8 cellular contexts compared by ENCODE assay signal in genomic region chr16:2155091-2156024, GRCh38. TPM values are rescaled to one million over a fixed set of nuclear protein-coding genes. Genes with fewer than 3 reads are reported as not detected.
DNase-seq lines count a peak whose midpoint lies in the region; ATAC-seq and TF ChIP-seq lines count a peak whose summit lies in the region.

TSS of gene TRAF7 (plus strand) at chr16:2155782. CDS start at chr16:2163921, 8,139 bp downstream.

- H3K27ac ChIP-seq in temporal lobe (ENCODE audit: low read depth, low read length) = peak within 1 kb of the TSS; percentile 91

- TF ChIP-seq CTCF in GM10248 (IDR thresholded peaks at IDR 0.05; ENCODE audit: control extremely low read depth, extremely low read depth, low read depth, missing control alignments) = no peak

- H3K36me3 Mint-ChIP-seq in activated naive CD8-positive, alpha-beta T cell = peaks cover 10% of the 10 kb centered on the region

- H3K9me3 Mint-ChIP-seq in activated naive CD8-positive, alpha-beta T cell (ENCODE audit: low read depth) = no peaks in the 10 kb centered on the region

- CTCF ChIA-PET in GM10248 (lab: Yijun Ruan, JAX) = interaction anchor here (0.7 to 6.3 kb wide), 9 partner anchors 9 to 151 kb away, joined by 3 to 78 read pairs (median 4); partner anchors contain the start of genes ECI1 and NPW

- POLR2A ChIA-PET in GM10248 (lab: Yijun Ruan, JAX) = interaction anchor here (0.5 to 1.8 kb wide), 90 partner anchors 8 to 1846 kb away, joined by 3 to 40 read pairs (median 4); partner anchors contain the start of genes CASKIN1, DNASE1L2, ECI1 and FBXL16

- H3K4me3 Mint-ChIP-seq in activated naive CD8-positive, alpha-beta T cell = peak within 1 kb of the TSS; percentile 98

- peak; percentile 82 for ATAC-seq in HG02623 (IDR thresholded peaks at IDR 0.05; ENCODE audit: unreplicated experiment)

- no peaks in the 10 kb centered on the region for H3K27me3 Mint-ChIP-seq in activated naive CD8-positive, alpha-beta T cell

- DNase-seq in GM10248 (ENCODE audit: extremely low spot score) (peak; percentile 99), NCI-H1105 (lab: John Stamatoyannopoulos, UW) (peak; percentile 95), SKM-1 treated with dmso at 0.1 percent for 144 hours (lab: John Stamatoyannopoulos, UW; ENCODE audit: unreplicated experiment) (peak; percentile 99), glomerular endothelial cell (ENCODE audit: extremely low read depth, low read depth, low spot score) (peak; percentile 100), occipital lobe (lab: John Stamatoyannopoulos, UW) (peak; percentile 99)

- peaks cover 32% of the 10 kb centered on the region for H3K4me1 Mint-ChIP-seq in activated naive CD8-positive, alpha-beta T cell (ENCODE audit: low read depth)

- H3K27ac Mint-ChIP-seq in activated naive CD8-positive, alpha-beta T cell = peak within 1 kb of the TSS; percentile 97

RNA-seq across cellular contexts. Expression of gene TRAF7, which starts in this region (rescaled TPM):
- total RNA-seq in glomerular endothelial cell (88.4 and 102 TPM in 2 replicates), occipital lobe (35.6 TPM), temporal lobe (29.7 TPM)

Comparison
In these comparisons a context has a peak if more than half of its experiments do, and no peak if none do; other contexts are left out.
1. Peak in every context shown above with its lines: DNase-seq, ATAC-seq and H3K27ac ChIP-seq.